Comparison of ENCODE assay signal across 7 cellular contexts in genomic region chr1:31413405-31414005, GRCh38. TPM values are rescaled to one million over a fixed set of nuclear protein-coding genes. Genes with fewer than 3 reads are reported as not detected.
DNase-seq lines count a peak whose midpoint lies in the region; ATAC-seq and TF ChIP-seq lines count a peak whose summit lies in the region.

No MANE protein-coding gene starts in this region.

- no peak overlapping the region for H2BK120ac ChIP-seq in mesendoderm (ENCODE audit: low read depth, low read length)

- no peak overlapping the region for H2AK5ac ChIP-seq in mesendoderm (ENCODE audit: low read length)

- no peak overlapping the region for H3K27ac Mint-ChIP-seq in effector memory CD8-positive, alpha-beta T cell

- DNase-seq in EL (peak; percentile 66), HL-60 (ENCODE audit: low read depth in 1 of 2, low spot score in 1 of 2) (peak in 1 of 2 experiments; percentile 41), mesendoderm (peak; percentile 51), transverse colon (peak; percentile 90)
- peak in 2 of 3 experiments; percentile 9 to 16 for DNase-seq in effector memory CD8-positive, alpha-beta T cell

- H3K79me1 ChIP-seq in mesendoderm (ENCODE audit: low read length), result no peaks in the 10 kb centered on the region

- H3K27ac ChIP-seq in HL-60 (replicated peaks) (no peak overlapping the region), SU-DHL-6 (ENCODE audit: low read depth, low read length) (no peak overlapping the region), mesendoderm (ENCODE audit: low read depth, low read length) (no peak overlapping the region), transverse colon (peak overlapping the region; percentile 82 to 97 (median 94))

- TF ChIP-seq CTCF in HL-60 (IDR thresholded peaks at IDR 0.05; ENCODE audit: insufficient read depth, low read length), result no peak
- TF ChIP-seq CTCF in SU-DHL-6 (IDR thresholded peaks at IDR 0.05; ENCODE audit: insufficient read depth, low read length, poor library complexity, severe bottlenecking), result no peak
- no peak for TF ChIP-seq CTCF in transverse colon (IDR thresholded peaks at IDR 0.05)

- H3K4me3 Mint-ChIP-seq in effector memory CD8-positive, alpha-beta T cell, result peak overlapping the region; percentile 79 to 83

- H3K4me3 ChIP-seq in HL-60 (replicated peaks; ENCODE audit: insufficient read depth, low read length) (peak overlapping the region; percentile 62), SU-DHL-6 (ENCODE audit: insufficient read depth, low read length, poor library complexity, severe bottlenecking) (peak overlapping the region; percentile 72), mesendoderm (ENCODE audit: low read length) (peak overlapping the region; percentile 90), transverse colon (peak overlapping the region; percentile 42 to 97 (median 87))

- in situ Hi-C loops in transverse colon (cut with MboI; ENCODE audit: low pct_ligation_motif_present in 1 of 4, low pct_unique_long_range_greater_than_20kb in 1 of 4, low sequenced_read_pairs in 3 of 4), result no loop called here

- peak overlapping the region; percentile 94 for H3K56ac ChIP-seq in mesendoderm (ENCODE audit: low read length)

- H2BK15ac ChIP-seq in mesendoderm (replicated peaks; ENCODE audit: low read depth), result no peak overlapping the region

- ATAC-seq in effector memory CD8-positive, alpha-beta T cell (replicated peaks), result peak; percentile 62
- ATAC-seq in GM18502 (IDR thresholded peaks at IDR 0.05; ENCODE audit: poor library complexity, unreplicated experiment), result no peak

- H3K79me2 ChIP-seq in SU-DHL-6 (ENCODE audit: insufficient read depth, low read length), result no peaks in the 10 kb centered on the region
- H3K79me2 ChIP-seq in mesendoderm (ENCODE audit: control insufficient read depth, insufficient read depth, low read length), result no peaks in the 10 kb centered on the region

- intact Hi-C loops in transverse colon (cut with DNase I; ENCODE audit: low total_unique reads), result no loop called here

- H3K4me1 Mint-ChIP-seq in effector memory CD8-positive, alpha-beta T cell (ENCODE audit: low read depth in 2 of 2), result peaks cover 5 to 10% of the 10 kb centered on the region in 2 donors

- H3K9ac ChIP-seq in SU-DHL-6 (ENCODE audit: low read length) (peak overlapping the region; percentile 70), mesendoderm (ENCODE audit: low read length) (peak overlapping the region; percentile 96)

- H4K20me1 ChIP-seq in SU-DHL-6 (ENCODE audit: low read depth, low read length), result no peaks in the 10 kb centered on the region

- H3K9me3 Mint-ChIP-seq in effector memory CD8-positive, alpha-beta T cell, result no peaks in the 10 kb centered on the region

- H3K9me3 ChIP-seq in SU-DHL-6 (ENCODE audit: insufficient read depth, low read length) (no peaks in the 10 kb centered on the region), transverse colon (no peaks in the 10 kb centered on the region)

- H3K4me1 ChIP-seq in mesendoderm (ENCODE audit: control insufficient read depth, low read depth, low read length), result peaks cover 4% of the 10 kb centered on the region
- H3K4me1 ChIP-seq in transverse colon, result peaks cover 0 to 15% (median 11%) of the 10 kb centered on the region in 4 donors

- no peaks in the 10 kb centered on the region for H3K36me3 Mint-ChIP-seq in effector memory CD8-positive, alpha-beta T cell (ENCODE audit: insufficient read depth)

- peak overlapping the region; percentile 98 for H3K23ac ChIP-seq in mesendoderm (ENCODE audit: low read length)

- H3K36me3 ChIP-seq in SU-DHL-6 (ENCODE audit: low read length) (no peaks in the 10 kb centered on the region), mesendoderm (ENCODE audit: control insufficient read depth, insufficient read depth, low read length) (no peaks in the 10 kb centered on the region), transverse colon (no peaks in the 10 kb centered on the region)

- H3K4me2 ChIP-seq in SU-DHL-6 (ENCODE audit: low read depth, low read length, poor library complexity, severe bottlenecking) (peak overlapping the region; percentile 97), mesendoderm (ENCODE audit: low read length) (peak overlapping the region; percentile 97)

- TF ChIP-seq EP300 in transverse colon (IDR thresholded peaks at IDR 0.05; ENCODE audit: low read depth), result no peak

- H4K5ac ChIP-seq in mesendoderm (ENCODE audit: low read length), result no peak overlapping the region

- H3K4ac ChIP-seq in mesendoderm (ENCODE audit: low read depth, low read length), result no peak overlapping the region

- peak; percentile 76 for TF ChIP-seq POLR2A in transverse colon (IDR thresholded peaks at IDR 0.05)

- no peak overlapping the region for H2BK5ac ChIP-seq in mesendoderm (ENCODE audit: low read length)

- no peaks in the 10 kb centered on the region for H3F3A ChIP-seq in SU-DHL-6 (ENCODE audit: insufficient read depth)

- no peak overlapping the region for H4K8ac ChIP-seq in mesendoderm (ENCODE audit: low read depth, low read length)

- peak overlapping the region; percentile 96 for H2AFZ ChIP-seq in SU-DHL-6 (ENCODE audit: low read depth, low read length, severe bottlenecking)

- peak overlapping the region; percentile 65 for H3K18ac ChIP-seq in mesendoderm (ENCODE audit: low read length)

- H3K27me3 Mint-ChIP-seq in effector memory CD8-positive, alpha-beta T cell, result peaks cover 77 to 91% of the 10 kb centered on the region in 2 donors

- H3K27me3 ChIP-seq in HL-60 (ENCODE audit: insufficient read depth, poor library complexity, severe bottlenecking), result peaks cover 17% of the 10 kb centered on the region
- H3K27me3 ChIP-seq in SU-DHL-6 (ENCODE audit: low read length), result no peaks in the 10 kb centered on the region
- no peaks in the 10 kb centered on the region for H3K27me3 ChIP-seq in mesendoderm (ENCODE audit: insufficient read depth, low read length, poor library complexity)
- peaks cover 3% of the 10 kb centered on the region for H3K27me3 ChIP-seq in transverse colon

- H3K9me2 ChIP-seq in SU-DHL-6 (replicated peaks; ENCODE audit: insufficient read depth, low read length), result no peaks in the 10 kb centered on the region

- no CpG with 5 or more reads among the region's 56 CpGs for WGBS in mesendoderm (ENCODE audit: extremely low coverage, insufficient coverage, low lambda C conversion rate)
- 1% methylated on average over 28 to 31 of the region's 56 CpGs for WGBS in transverse colon (ENCODE audit: low coverage in 1 of 2), 2 donors

RNA-seq across cellular contexts. Expression of gene SERINC2, which starts 0.5 kb away (rescaled TPM):
- polyA plus RNA-seq in mesendoderm (2013, experiment 1 of 2), result 17.7 TPM
- 17.0 TPM for polyA plus RNA-seq in mesendoderm (2013, experiment 2 of 2)
- 100 to 1,000 TPM in 3 of 4 donors, 10 to 100 TPM in 1; 85.6 to 343 (median 250) TPM for total RNA-seq in transverse colon

RNA-seq across cellular contexts. Expression of gene FABP3, which starts 40.6 kb away (rescaled TPM):
- 13.3 TPM for polyA plus RNA-seq in mesendoderm (2013, experiment 1 of 2)
- 13.1 TPM for polyA plus RNA-seq in mesendoderm (2013, experiment 2 of 2)
- total RNA-seq in transverse colon, result 1 to 10 TPM in 2 of 4 donors, not detected in 2; 5.9 to 7.6 TPM

Comparison
In these comparisons a context has a peak if more than half of its experiments do, and no peak if none do; other contexts are left out.
1. H3K27ac ChIP-seq: peak in transverse colon (4 of 4); none in HL-60 (single experiment), SU-DHL-6 (single experiment) and mesendoderm (single experiment).
2. Peak in every context shown above with its lines, with median percentiles within 50 percentile points of each other: H3K4me3 ChIP-seq.